ENCODE assay signal across 8 cellular contexts in genomic region chr1:247210386-247211117, GRCh38. TPM values are rescaled to one million over a fixed set of nuclear protein-coding genes. Genes with fewer than 3 reads are reported as not detected.
DNase-seq lines count a peak whose midpoint lies in the region; ATAC-seq, FAIRE-seq and TF ChIP-seq lines count a peak whose summit lies in the region.

No MANE protein-coding gene starts in this region.

- H3K27ac Mint-ChIP-seq in immature natural killer cell: peak overlapping the region; percentile 94 to 98 (median 96)

- TF ChIP-seq CTCF in WI38 (IDR thresholded peaks at IDR 0.05; ENCODE audit: low read depth, low read length): no peak
- no peak for TF ChIP-seq CTCF in bronchial epithelial cell (IDR thresholded peaks at IDR 0.05; ENCODE audit: insufficient read depth, low read length, severe bottlenecking)

- peak; percentile 98 for DNase-seq in AG08395 (ENCODE audit: low spot score)
- DNase-seq in NCI-H2227 (lab: John Stamatoyannopoulos, UW; ENCODE audit: unreplicated experiment): peak; percentile 97
- peak; percentile 79 for DNase-seq in bronchial epithelial cell (ENCODE audit: low read depth)
- DNase-seq in immature natural killer cell: peak; percentile 95 to 96 (median 95)
- DNase-seq in smooth muscle cell of the brain vasculature (ENCODE audit: low read depth, low spot score): peak; percentile 75

- FAIRE-seq in bronchial epithelial cell (lab: Jason Lieb, UNC): no peak

- no peaks in the 10 kb centered on the region for H3K27me3 ChIP-seq in bronchial epithelial cell (ENCODE audit: control insufficient read depth, insufficient read depth, low read length)

- H3K4me3 ChIP-seq in WI38 (ENCODE audit: low read depth, low read length) (peak overlapping the region; percentile 91), bronchial epithelial cell (ENCODE audit: low read depth, low read length) (peak overlapping the region; percentile 99)

- H3K36me3 Mint-ChIP-seq in immature natural killer cell: peaks cover 4 to 9% (median 8%) of the 10 kb centered on the region in 3 donors

- H3K36me3 ChIP-seq in bronchial epithelial cell (ENCODE audit: control insufficient read depth, insufficient read depth, low read length): peaks cover 3% of the 10 kb centered on the region

- H3K4me3 Mint-ChIP-seq in immature natural killer cell: peak overlapping the region; percentile 95 to 98 (median 96)

- ATAC-seq in GM18909 (IDR thresholded peaks at IDR 0.05; ENCODE audit: poor library complexity, unreplicated experiment) (peak; percentile 90), HG03159 (IDR thresholded peaks at IDR 0.05; ENCODE audit: unreplicated experiment) (peak; percentile 93)

- no peaks in the 10 kb centered on the region for H3K9me3 Mint-ChIP-seq in immature natural killer cell

- H3K4me1 Mint-ChIP-seq in immature natural killer cell: peaks cover 53 to 65% of the 10 kb centered on the region in 2 donors

- H3K27me3 Mint-ChIP-seq in immature natural killer cell (ENCODE audit: low read depth in 3 of 3): peaks cover 5 to 15% (median 5%) of the 10 kb centered on the region in 3 donors

RNA-seq across cellular contexts. Expression of gene ZNF124, which starts 38.7 kb away (rescaled TPM):
- 11.3 and 21.1 TPM in 2 replicates for total RNA-seq in bronchial epithelial cell
- polyA plus RNA-seq in immature natural killer cell: 1 to 10 TPM; 2.3 to 5.7 (median 2.7) TPM

RNA-seq across cellular contexts. Expression of gene VN1R5, which starts 45.3 kb away (rescaled TPM):
- total RNA-seq in bronchial epithelial cell: not detected in 2 replicates
- polyA plus RNA-seq in immature natural killer cell: not detected

Comparison
In these comparisons a context has a peak if more than half of its experiments do, and no peak if none do; other contexts are left out.
1. Peak in every context shown above with its lines: DNase-seq, ATAC-seq and H3K4me3 ChIP-seq.